In genomic region chr4:6647582-6648230, GRCh38 we compare ENCODE assay signal across 1 cellular context.
TF ChIP-seq lines count a peak whose summit lies in the region.

No MANE protein-coding gene starts in this region.

TF ChIP-seq in HepG2, 621 proteins besides CTCF, POLR2A, EP300 and RAD21 (continued from another document):
- TF ChIP-seq, protein P1, sequence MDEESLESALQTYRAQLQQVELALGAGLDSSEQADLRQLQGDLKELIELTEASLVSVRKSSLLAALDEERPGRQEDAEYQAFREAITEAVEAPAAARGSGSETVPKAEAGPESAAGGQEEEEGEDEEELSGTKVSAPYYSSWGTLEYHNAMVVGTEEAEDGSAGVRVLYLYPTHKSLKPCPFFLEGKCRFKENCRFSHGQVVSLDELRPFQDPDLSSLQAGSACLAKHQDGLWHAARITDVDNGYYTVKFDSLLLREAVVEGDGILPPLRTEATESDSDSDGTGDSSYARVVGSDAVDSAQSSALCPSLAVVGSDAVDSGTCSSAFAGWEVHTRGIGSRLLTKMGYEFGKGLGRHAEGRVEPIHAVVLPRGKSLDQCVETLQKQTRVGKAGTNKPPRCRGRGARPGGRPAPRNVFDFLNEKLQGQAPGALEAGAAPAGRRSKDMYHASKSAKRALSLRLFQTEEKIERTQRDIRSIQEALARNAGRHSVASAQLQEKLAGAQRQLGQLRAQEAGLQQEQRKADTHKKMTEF (CRISPR knock-in tag; IDR thresholded peaks at IDR 0.05) = no peak
- TF ChIP-seq ZNF276 (CRISPR knock-in tag; IDR thresholded peaks at IDR 0.05; ENCODE audit: low read depth) (no peak), TBX2 (CRISPR knock-in tag; IDR thresholded peaks at IDR 0.05; ENCODE audit: borderline replicate concordance) (peak; percentile 49), ZMYM4 (CRISPR knock-in tag; IDR thresholded peaks at IDR 0.05) (peak; percentile 68), RAD51 (IDR thresholded peaks at IDR 0.05; ENCODE audit: borderline replicate concordance) (peak; percentile 81; the same call in 1 of the 2 replicates), ZBTB42 (CRISPR knock-in tag; IDR thresholded peaks at IDR 0.05) (no peak), ELF1 (CRISPR knock-in tag; IDR thresholded peaks at IDR 0.05) (peak; percentile 28; the same call in 1 of the 2 replicates), FOXK2 (IDR thresholded peaks at IDR 0.05) (no peak), ZNF687 (CRISPR knock-in tag; IDR thresholded peaks at IDR 0.05) (peak; percentile 19; the same call in 1 of the 2 replicates)
